In the genomic region with DNA sequence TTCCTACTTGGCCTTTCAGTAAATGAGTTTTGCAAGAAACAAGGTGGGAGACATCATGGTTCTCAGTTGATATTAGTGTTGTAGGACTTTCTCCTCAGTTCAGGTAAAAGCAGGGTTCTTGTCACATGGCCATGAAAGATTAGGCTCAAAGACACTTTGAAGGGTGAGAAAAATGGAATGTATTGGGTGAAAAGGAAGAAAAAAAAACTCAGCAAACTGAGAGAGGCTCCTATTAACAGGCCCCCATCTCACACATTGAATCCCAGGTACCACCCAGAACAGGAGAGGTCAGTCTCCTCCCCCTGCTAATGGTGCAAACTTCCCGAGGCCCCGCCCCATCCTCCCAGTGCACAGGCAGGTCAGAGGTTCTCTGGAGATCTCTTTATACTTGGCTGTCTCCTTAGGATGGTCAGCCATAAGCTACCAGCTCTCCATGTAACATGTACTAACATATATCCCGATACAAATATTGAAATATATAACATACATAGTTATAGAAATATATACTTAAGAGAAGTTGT, we compare ENCODE assay signal across 19 cellular contexts.
A peak's percentile ranks its signal among the peaks of the same experiment; 100 is the strongest.
DNase-seq lines count a peak whose midpoint lies in the region; ATAC-seq and TF ChIP-seq lines count a peak whose summit lies in the region.
"Had no signal": no experiment of that assay in that cellular context is flagged by ENCODE, and none has a peak within 500 bp of the region (broad histone marks: within the 10 kb centered on the region; RNA-seq: fewer than 3 reads in every experiment).

No MANE protein-coding gene starts in this region.

- H3K36me3 ChIP-seq in PC-9 (ENCODE audit: low read depth) = 0 out of 2 replicates have a peak, but pooled peaks cover 4% of the 10 kb centered on the region
- H3K36me3 ChIP-seq: gastrocnemius medialis had no signal

- no peaks in the 10 kb centered on the region for H3K27me3 Mint-ChIP-seq in activated T-cell treated with anti-CD3 and anti-CD28 coated beads, Interleukin-2, amount 50 U/mL, for 24 hours
- H3K27me3 Mint-ChIP-seq in chondrocyte (ENCODE audit: low read depth) = no peaks in the 10 kb centered on the region
- H3K27me3 Mint-ChIP-seq: activated B cell treated with CpG ODN at 0.5 μM for 24 hours; naive thymus-derived CD4-positive, alpha-beta T cell; progenitor cell of endocrine pancreas; stimulated activated memory B cell treated with anti-CD40 and anti-IgM and Interleukin-4, amounts not matched to agents 10 μg/mL and 1 μg/mL and 100 μg/mL, for 72 hours had no signal

- H3K27me3 ChIP-seq in PC-9 (ENCODE audit: insufficient read depth, low read depth) = no peaks in the 10 kb centered on the region
- H3K27me3 ChIP-seq: gastrocnemius medialis had no signal

- CTCF ChIA-PET in PC-9 (lab: Charles Lee) = no interaction called here

- no peak overlapping the region for H2AFZ ChIP-seq in PC-9

- peak overlapping the region; percentile 60 for H3K27ac Mint-ChIP-seq in activated T-cell treated with anti-CD3 and anti-CD28 coated beads, Interleukin-2, amount 50 U/mL, for 24 hours
- H3K27ac Mint-ChIP-seq in chondrocyte (ENCODE audit: unreplicated experiment) = peak overlapping the region; percentile 43
- peak overlapping the region; percentile 100 for H3K27ac Mint-ChIP-seq in stimulated activated effector memory CD8-positive, alpha-beta T cell treated with anti-CD3 and anti-CD28 coated beads, Interleukin-12 subunit alpha, Interleukin-12 subunit beta, amount 100 ng/mL, for 72 hours
- H3K27ac Mint-ChIP-seq: activated B cell treated with CpG ODN at 0.5 μM for 24 hours; progenitor cell of endocrine pancreas; stimulated activated memory B cell treated with anti-CD40 and anti-IgM and Interleukin-4, amounts not matched to agents 10 μg/mL and 1 μg/mL and 100 μg/mL, for 72 hours had no signal

- intact Hi-C loops in PC-9 (cut with micrococcal nuclease; ENCODE audit: unreplicated experiment) = no loop called here

- peaks cover 31% of the 10 kb centered on the region for H3K79me2 ChIP-seq in PC-9 (ENCODE audit: low read depth)

- peaks cover 68% of the 10 kb centered on the region for H3K4me1 ChIP-seq in PC-9 (replicated peaks; ENCODE audit: insufficient read depth)

- H3K9me3 Mint-ChIP-seq in activated T-cell treated with anti-CD3 and anti-CD28 coated beads, Interleukin-2, amount 50 U/mL, for 24 hours = peaks cover 6% of the 10 kb centered on the region
- no peaks in the 10 kb centered on the region for H3K9me3 Mint-ChIP-seq in chondrocyte (ENCODE audit: low read depth)
- peaks cover 2% of the 10 kb centered on the region for H3K9me3 Mint-ChIP-seq in stimulated activated effector memory CD8-positive, alpha-beta T cell treated with anti-CD3 and anti-CD28 coated beads, Interleukin-12 subunit alpha, Interleukin-12 subunit beta, amount 100 ng/mL, for 72 hours
- H3K9me3 Mint-ChIP-seq: activated B cell treated with CpG ODN at 0.5 μM for 24 hours; stimulated activated memory B cell treated with anti-CD40 and anti-IgM and Interleukin-4, amounts not matched to agents 10 μg/mL and 1 μg/mL and 100 μg/mL, for 72 hours had no signal

- peak overlapping the region; percentile 41 for H3K27ac ChIP-seq in PC-9
- H3K27ac ChIP-seq: gastrocnemius medialis, HL-60 had no signal

- H3F3A ChIP-seq in PC-9 (ENCODE audit: insufficient read depth, low read depth) = peaks cover 43% of the 10 kb centered on the region

- TF ChIP-seq CTCF in PC-9 (conservative IDR thresholded peaks at IDR 0.05) (no peak), chondrocyte (IDR thresholded peaks at IDR 0.05) (no peak)

- H3K4me3 Mint-ChIP-seq in activated T-cell treated with anti-CD3 and anti-CD28 coated beads, Interleukin-2, amount 50 U/mL, for 24 hours = no peak overlapping the region
- H3K4me3 Mint-ChIP-seq in chondrocyte (ENCODE audit: unreplicated experiment) = no peak overlapping the region
- H3K4me3 Mint-ChIP-seq in stimulated activated effector memory CD8-positive, alpha-beta T cell treated with anti-CD3 and anti-CD28 coated beads, Interleukin-12 subunit alpha, Interleukin-12 subunit beta, amount 100 ng/mL, for 72 hours = no peak overlapping the region
- H3K4me3 Mint-ChIP-seq: activated B cell treated with CpG ODN at 0.5 μM for 24 hours; stimulated activated memory B cell treated with anti-CD40 and anti-IgM and Interleukin-4, amounts not matched to agents 10 μg/mL and 1 μg/mL and 100 μg/mL, for 72 hours had no signal

- POLR2A ChIA-PET in PC-9 (lab: Charles Lee; ENCODE audit: unreplicated experiment) = no interaction called here

- no peak overlapping the region for H3K4me3 ChIP-seq in PC-9
- H3K4me3 ChIP-seq: gastrocnemius medialis, lung had no signal

- BruUV-seq in PC-9 (replicated peaks; lab: Mats Ljungman, UMichigan) = no TSS peak

- no peak for ATAC-seq in stimulated activated effector memory CD8-positive, alpha-beta T cell treated with anti-CD3 and anti-CD28 coated beads, Interleukin-12 subunit alpha, Interleukin-12 subunit beta, amount 100 ng/mL, for 72 hours
- ATAC-seq: gastrocnemius medialis; naive thymus-derived CD4-positive, alpha-beta T cell; stimulated activated memory B cell treated with anti-CD40 and anti-IgM and Interleukin-4, amounts not matched to agents 10 μg/mL and 1 μg/mL and 100 μg/mL, for 72 hours had no signal

- H3K36me3 Mint-ChIP-seq in activated T-cell treated with anti-CD3 and anti-CD28 coated beads, Interleukin-2, amount 50 U/mL, for 24 hours (ENCODE audit: low read depth) = peaks cover 40% of the 10 kb centered on the region
- H3K36me3 Mint-ChIP-seq in chondrocyte (ENCODE audit: low read depth) = peaks cover 17% of the 10 kb centered on the region
- H3K36me3 Mint-ChIP-seq in stimulated activated effector memory CD8-positive, alpha-beta T cell treated with anti-CD3 and anti-CD28 coated beads, Interleukin-12 subunit alpha, Interleukin-12 subunit beta, amount 100 ng/mL, for 72 hours = peaks cover 23% of the 10 kb centered on the region
- H3K36me3 Mint-ChIP-seq: stimulated activated memory B cell treated with anti-CD40 and anti-IgM and Interleukin-4, amounts not matched to agents 10 μg/mL and 1 μg/mL and 100 μg/mL, for 72 hours had no signal

- H3K9me3 ChIP-seq in PC-9 (ENCODE audit: insufficient read depth, low read depth) = no peaks in the 10 kb centered on the region
- H3K9me3 ChIP-seq: gastrocnemius medialis had no signal

- DNase-seq in activated T-cell treated with anti-CD3 and anti-CD28 coated beads, Interleukin-2, amount 50 U/mL, for 24 hours = peak; percentile 15
- no peak for DNase-seq in activated T-cell treated with anti-CD3 and anti-CD28 coated beads, Interleukin-2, amount 50 U/mL, for 1 hour
- DNase-seq in PC-9 (no peak), chondrocyte (ENCODE audit: low spot score) (no peak), NAMALWA (ENCODE audit: low spot score) (no peak), iPS-NIHi7 (ENCODE audit: extremely low spot score) (no peak), GDM1 (lab: John Stamatoyannopoulos, UW) (no peak)
- no peak for DNase-seq in stimulated activated effector memory CD8-positive, alpha-beta T cell treated with anti-CD3 and anti-CD28 coated beads, Interleukin-12 subunit alpha, Interleukin-12 subunit beta, amount 100 ng/mL, for 72 hours (ENCODE audit: low spot score in 2 of 2)
- DNase-seq: activated B cell treated with CpG ODN at 0.5 μM for 24 hours; amygdala; gastrocnemius medialis; KBM-7; naive thymus-derived CD4-positive, alpha-beta T cell; NCI-H1105 treated with DMSO at 0.1 percent for 48 hours; NCI-H82 had no signal

- no peaks in the 10 kb centered on the region for H4K20me1 ChIP-seq in PC-9 (ENCODE audit: insufficient read depth)

- no peaks in the 10 kb centered on the region for H3K9me2 ChIP-seq in PC-9 (ENCODE audit: insufficient read depth)

- peaks cover 63% of the 10 kb centered on the region for H3K4me1 Mint-ChIP-seq in activated T-cell treated with anti-CD3 and anti-CD28 coated beads, Interleukin-2, amount 50 U/mL, for 24 hours (ENCODE audit: low read depth)
- H3K4me1 Mint-ChIP-seq in chondrocyte (ENCODE audit: low read depth) = peaks cover 79% of the 10 kb centered on the region
- peaks cover 59% of the 10 kb centered on the region for H3K4me1 Mint-ChIP-seq in stimulated activated effector memory CD8-positive, alpha-beta T cell treated with anti-CD3 and anti-CD28 coated beads, Interleukin-12 subunit alpha, Interleukin-12 subunit beta, amount 100 ng/mL, for 72 hours
- H3K4me1 Mint-ChIP-seq: activated B cell treated with CpG ODN at 0.5 μM for 24 hours had no signal

- H3K4me2 ChIP-seq in PC-9 = no peak overlapping the region

Comparison
In these comparisons a context has a peak if more than half of its experiments do, and no peak if none do; other contexts are left out.
1. H3K27ac Mint-ChIP-seq: peak in every context shown above with its lines; median percentile 100 in stimulated activated effector memory CD8-positive, alpha-beta T cell treated with anti-CD3 and anti-CD28 coated beads, Interleukin-12 subunit alpha, Interleukin-12 subunit beta, amount 100 ng/mL, for 72 hours; 60 in activated T-cell treated with anti-CD3 and anti-CD28 coated beads, Interleukin-2, amount 50 U/mL, for 24 hours; 43 in chondrocyte.